8 cellular contexts compared by ENCODE assay signal in genomic region chr19:40443131-40443929, GRCh38. TPM values are rescaled to one million over a fixed set of nuclear protein-coding genes. Genes with fewer than 3 reads are reported as not detected.
A peak's percentile ranks its signal among the peaks of the same experiment; 100 is the strongest.
DNase-seq lines count a peak whose midpoint lies in the region; ATAC-seq and TF ChIP-seq lines count a peak whose summit lies in the region.

No MANE protein-coding gene starts in this region.

- H3K36me3 ChIP-seq in uterus = no peaks in the 10 kb centered on the region

- H3K27ac ChIP-seq in right cardiac atrium (ENCODE audit: low read length) (peak overlapping the region; percentile 99), uterus (peak overlapping the region; percentile 95 to 98)

- WGBS in right cardiac atrium = under 1% methylated on average over 50 of the region's 50 CpGs

- TF ChIP-seq POLR2A in GM15510 (IDR thresholded peaks at IDR 0.05; ENCODE audit: borderline replicate concordance, extremely low read depth, insufficient read length) (peak; percentile 48), uterus (IDR thresholded peaks at IDR 0.05) (peak; percentile 73 to 81)

- peak; percentile 74 for ATAC-seq in HG02938 (IDR thresholded peaks at IDR 0.05; ENCODE audit: unreplicated experiment)
- ATAC-seq in right cardiac atrium = peak; percentile 91

- H3K9me3 ChIP-seq in right cardiac atrium (ENCODE audit: control insufficient read depth, low read length) (no peaks in the 10 kb centered on the region), uterus (no peaks in the 10 kb centered on the region)

- peak; percentile 98 to 99 for DNase-seq in NCI-H187 (lab: John Stamatoyannopoulos, UW)
- peak; percentile 97 to 100 (median 99) for DNase-seq in T-helper 2 cell
- DNase-seq in anterior cingulate cortex (lab: John Stamatoyannopoulos, UW) = peak; percentile 78 to 99 (median 96)
- peak; percentile 100 for DNase-seq in right cardiac atrium
- peak; percentile 98 for DNase-seq in pulmonary artery endothelial cell (ENCODE audit: low read depth, low spot score)
- DNase-seq in uterus = peak; percentile 100

- H3K4me1 ChIP-seq in right cardiac atrium (ENCODE audit: control insufficient read depth, insufficient read depth, low read length) (peaks cover 3% of the 10 kb centered on the region), uterus (peaks cover 0 to 6% of the 10 kb centered on the region in 2 donors)

- TF ChIP-seq CTCF in uterus (IDR thresholded peaks at IDR 0.05) = no peak

- H3K27me3 ChIP-seq in right cardiac atrium (ENCODE audit: control insufficient read depth, insufficient read depth) (no peaks in the 10 kb centered on the region), uterus (no peaks in the 10 kb centered on the region)

- intact Hi-C loops in right cardiac atrium (cut with DNase I) (loop anchor here in 1 of 4 donors (10.0 kb wide), 1 partner anchor 99 kb away; the partner anchor contains the start of genes C19orf47 and PLD3), uterus (cut with DNase I; ENCODE audit: low total_unique reads) (no loop called here)

- H3K4me3 ChIP-seq in right cardiac atrium (ENCODE audit: low read length) = peak overlapping the region; percentile 95
- peak overlapping the region; percentile 74 to 94 for H3K4me3 ChIP-seq in uterus

RNA-seq across cellular contexts. Expression of gene SERTAD3, which starts 0.8 kb away (rescaled TPM):
- total RNA-seq in right cardiac atrium = 10 to 100 TPM; 31.5 to 48.2 (median 36.9) TPM
- 36.2 TPM for polyA plus RNA-seq in right cardiac atrium
- total RNA-seq in pulmonary artery endothelial cell = 17.1 and 21.0 TPM in 2 replicates
- total RNA-seq in uterus = 10 to 100 TPM in 3 of 4 donors, 1 to 10 TPM in 1; 1.0 to 81.5 (median 44.7) TPM

RNA-seq across cellular contexts. Expression of gene SERTAD1, which starts 17.5 kb away (rescaled TPM):
- total RNA-seq in right cardiac atrium (10 to 100 TPM in 2 of 4 donors, 1 to 10 TPM in 2; 8.9 to 14.4 (median 9.7) TPM), pulmonary artery endothelial cell (18.8 and 22.9 TPM in 2 replicates), uterus (10 to 100 TPM in 3 of 4 donors, 1 to 10 TPM in 1; 3.1 to 18.4 (median 15.8) TPM)
- 18.4 TPM for polyA plus RNA-seq in right cardiac atrium

RNA-seq across cellular contexts. Expression of gene BLVRB, which starts 22.2 kb away (rescaled TPM):
- total RNA-seq in right cardiac atrium (100 to 1,000 TPM in 1 of 4 donors, 10 to 100 TPM in 3; 72.0 to 102 (median 86.2) TPM), pulmonary artery endothelial cell (53.9 and 68.7 TPM in 2 replicates), uterus (100 to 1,000 TPM in 2 of 4 donors, 10 to 100 TPM in 2; 51.5 to 206 (median 115) TPM)
- 109 TPM for polyA plus RNA-seq in right cardiac atrium

RNA-seq across cellular contexts. Expression of gene SPTBN4, which starts 23.5 kb away (rescaled TPM):
- 1 to 10 TPM; 3.2 to 6.4 (median 5.5) TPM for total RNA-seq in right cardiac atrium
- 4.3 TPM for polyA plus RNA-seq in right cardiac atrium
- total RNA-seq in pulmonary artery endothelial cell = 0.20 and 0.28 TPM in 2 replicates
- 1 to 10 TPM in 3 of 4 donors, not detected in 1; 3.1 to 7.0 (median 5.3) TPM for total RNA-seq in uterus

RNA-seq across cellular contexts. Expression of gene PRX, which starts 30.2 kb away (rescaled TPM):
- 1 to 10 TPM; 3.2 to 7.1 (median 4.8) TPM for total RNA-seq in right cardiac atrium
- polyA plus RNA-seq in right cardiac atrium = 5.7 TPM
- total RNA-seq in pulmonary artery endothelial cell = 1.0 and 1.2 TPM in 2 replicates
- total RNA-seq in uterus = 1 to 10 TPM; 3.3 to 7.5 (median 4.8) TPM

Comparison
In these comparisons a context has a peak if more than half of its experiments do, and no peak if none do; other contexts are left out.
1. Peak in every context shown above with its lines: DNase-seq, ATAC-seq, H3K4me3 ChIP-seq and H3K27ac ChIP-seq.